Comparison of ENCODE assay signal across 23 cellular contexts in genomic region chr6:18178959-18179358, GRCh38.
"Had no signal": no experiment of that assay in that cellular context is flagged by ENCODE, and none has a peak within 500 bp of the region (broad histone marks: within the 10 kb centered on the region; RNA-seq: fewer than 3 reads in every experiment).

No MANE protein-coding gene starts in this region.

- H3K36me3 ChIP-seq: right atrium auricular region had no signal

- FAIRE-seq: endometrium, frontal cortex had no signal

- ATAC-seq: activated CD8-positive, alpha-beta memory T cell treated with anti-CD3 and anti-CD28 coated beads, Interleukin-2, amount 10 ng/mL, durations not matched to agents 7 days and 5 days; activated CD8-positive, alpha-beta T cell treated with anti-CD3 and anti-CD28 coated beads, Interleukin-2, amount 10 ng/mL, durations not matched to agents 7 days and 5 days; activated naive CD8-positive, alpha-beta T cell treated with anti-CD3 and anti-CD28 coated beads, Interleukin-2, amount 50 U/mL, for 24 hours; left ventricle myocardium superior had no signal

- H3K9me3 ChIP-seq: esophagus squamous epithelium, right atrium auricular region, spleen, suprapubic skin, tibial nerve had no signal

- H3K27ac ChIP-seq: epithelial cell of prostate, esophagus squamous epithelium, right atrium auricular region, suprapubic skin, tibial nerve had no signal

- H3K27me3 ChIP-seq: esophagus squamous epithelium, right atrium auricular region, spleen, suprapubic skin, tibial nerve had no signal

- DNase-seq: activated CD4-positive, alpha-beta T cell treated with anti-CD3 and anti-CD28 coated beads for 1 hour; activated CD4-positive, alpha-beta T cell treated with anti-CD3 and anti-CD28 coated beads, Interleukin-2, amount 50 U/mL, for 1 hour; activated CD8-positive, alpha-beta memory T cell treated with anti-CD3 and anti-CD28 coated beads, Interleukin-2, amount 10 ng/mL, durations not matched to agents 7 days and 5 days; activated CD8-positive, alpha-beta T cell treated with anti-CD3 and anti-CD28 coated beads, Interleukin-2, amount 10 ng/mL, durations not matched to agents 7 days and 5 days; activated naive CD8-positive, alpha-beta T cell treated with anti-CD3 and anti-CD28 coated beads, Interleukin-2, amount 50 U/mL, for 24 hours; activated T-cell treated with anti-CD3 and anti-CD28 coated beads, Interleukin-2, amount 50 U/mL, for 48 hours; amygdala; caudate nucleus; effector CD8-positive, alpha-beta T cell; esophagus squamous epithelium; left cardiac atrium; left ventricle myocardium superior; naive B cell; occipital lobe; spleen; stimulated activated naive CD4-positive, alpha-beta T cell; T-helper 2 cell had no signal

- H3K4me3 ChIP-seq: esophagus squamous epithelium, right atrium auricular region, spleen, suprapubic skin, tibial nerve had no signal

- H3K4me1 ChIP-seq: esophagus squamous epithelium, right atrium auricular region, suprapubic skin had no signal
